10 cellular contexts compared by ENCODE assay signal in genomic region chr10:10938676-10939075, GRCh38.
"Had no signal": no experiment of that assay in that cellular context is flagged by ENCODE, and none has a peak within 500 bp of the region (broad histone marks: within the 10 kb centered on the region; RNA-seq: fewer than 3 reads in every experiment).

No MANE protein-coding gene starts in this region.

- H3K9me3 ChIP-seq: HAP-1 had no signal

- DNase-seq: GM23248, GOT3, H7, HFFc6, KBM-7 had no signal

- H3K4me3 Mint-ChIP-seq: HFFc6, IgD-negative memory B cell had no signal

- H3K4me3 ChIP-seq: GM23248, HAP-1 had no signal

- H3K4me1 Mint-ChIP-seq: IgD-negative memory B cell had no signal

- ATAC-seq: HCT116, HepG2 had no signal

- H3K27ac ChIP-seq: GM23248, HL-60 had no signal

- H3K9ac ChIP-seq: GM23248 had no signal

- H3K36me3 ChIP-seq: HAP-1 had no signal

- H3K27ac Mint-ChIP-seq: HFFc6 had no signal

- H3K4me1 ChIP-seq: HAP-1 had no signal
